Comparison of ENCODE assay signal across 20 cellular contexts in the genomic region with DNA sequence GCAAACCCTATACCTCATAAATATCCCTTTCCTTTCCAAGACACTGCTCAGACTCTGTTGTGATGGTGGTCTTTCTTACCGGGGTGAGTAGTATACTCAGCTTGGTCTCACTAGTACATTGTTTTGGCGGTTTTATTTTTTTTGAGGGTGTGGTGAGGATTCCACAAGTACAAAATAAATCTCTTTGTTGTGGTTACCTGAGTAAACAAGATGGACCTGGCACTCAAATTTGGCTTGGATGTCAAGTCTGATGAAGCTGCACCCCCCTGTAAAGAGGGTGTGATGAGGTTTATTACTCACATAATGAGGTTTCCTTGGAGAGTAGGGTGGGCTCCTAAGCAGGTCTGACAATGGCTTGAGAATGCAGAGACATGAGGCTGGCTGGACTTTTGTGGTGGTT.
DNase-seq lines count a peak whose midpoint lies in the region; ATAC-seq, FAIRE-seq and TF ChIP-seq lines count a peak whose summit lies in the region.
"Had no signal": no experiment of that assay in that cellular context is flagged by ENCODE, and none has a peak within 500 bp of the region (broad histone marks: within the 10 kb centered on the region; RNA-seq: fewer than 3 reads in every experiment).

No MANE protein-coding gene starts in this region.

- no peak overlapping the region for H3K4me3 ChIP-seq in A549
- no peak overlapping the region for H3K4me3 ChIP-seq in SJSA1
- no peak overlapping the region for H3K4me3 ChIP-seq in foreskin fibroblast (ENCODE audit: low read depth in 1 of 2, low read length in 2 of 2)
- H3K4me3 ChIP-seq: BLaER1, PC-9, SK-N-MC had no signal

- no peak for TF ChIP-seq POLR2A in A549 (IDR thresholded peaks at IDR 0.05; ENCODE audit: low read length)

- no peak for TF ChIP-seq EP300 in A549 (IDR thresholded peaks at IDR 0.05)

- H3K9me3 ChIP-seq in A549 (no peaks in the 10 kb centered on the region), SJSA1 (replicated peaks) (no peaks in the 10 kb centered on the region)
- H3K9me3 ChIP-seq: BLaER1 had no signal

- CTCF ChIA-PET in A549 (lab: Yijun Ruan, JAX): interaction anchor here (3.0 kb wide), 1 partner anchor 12 kb away, joined by 9 read pairs; no protein-coding TSS in a partner anchor

- ATAC-seq in A549 (no peak; a peak in 2 of 6 replicates), GM21529 (IDR thresholded peaks at IDR 0.05; ENCODE audit: unreplicated experiment) (no peak)
- ATAC-seq: CD8-positive, alpha-beta T cell had no signal

- DNase-seq in A549 (ENCODE audit: low read depth in 1 of 2, low spot score in 1 of 2): peak in 1 of 2 experiments; percentile 45
- peak; percentile 4 for DNase-seq in NCI-H2029 treated with DMSO at 0.1 percent for 48 hours (lab: John Stamatoyannopoulos, UW)
- peak in 1 of 2 experiments; percentile 25 for DNase-seq in SJSA1 (ENCODE audit: low read depth in 1 of 2, low spot score in 2 of 2)
- peak; percentile 32 for DNase-seq in kidney tubule cell (ENCODE audit: low spot score)
- DNase-seq in nucleus accumbens (lab: John Stamatoyannopoulos, UW): no peak
- DNase-seq in NCI-H345 treated with DMSO at 0.1 percent for 48 hours (lab: John Stamatoyannopoulos, UW; ENCODE audit: unreplicated experiment): no peak
- no peak for DNase-seq in foreskin fibroblast
- DNase-seq: Calu3; CD8-positive, alpha-beta T cell; DMS53; Kasumi-1; NCI-H187; NCI-H2171 treated with DMSO at 0.1 percent for 48 hours; NCI-H446 treated with DMSO at 0.1 percent for 48 hours; NCI-H774; PC-9 had no signal

- no peak for FAIRE-seq in A549 (lab: Jason Lieb, UNC)
- FAIRE-seq: H54 had no signal

- H3K27me3 ChIP-seq in SJSA1 (replicated peaks): no peaks in the 10 kb centered on the region; the same call in 1 of the 2 replicates
- H3K27me3 ChIP-seq: BLaER1 had no signal

- no peaks in the 10 kb centered on the region for H3K36me3 ChIP-seq in SJSA1
- H3K36me3 ChIP-seq: BLaER1 had no signal

- whole genome bisulfite sequencing in A549 (ENCODE audit: missing lambda C conversion rate): 24% methylated on average over 2 of the region's 2 CpGs

- POLR2A ChIA-PET in A549 (lab: Yijun Ruan, JAX): no interaction called here

- TF ChIP-seq RAD21 in A549 (conservative IDR thresholded peaks at IDR 0.05 in 1 of 2, IDR thresholded peaks at IDR 0.05 in 1 of 2): no peak

- H3K4me1 ChIP-seq in A549 (peaks cover 22% of the 10 kb centered on the region), SJSA1 (replicated peaks) (peaks cover 23% of the 10 kb centered on the region)
- H3K4me1 ChIP-seq: BLaER1 had no signal

- H3K4me2 ChIP-seq in A549: peak overlapping the region; percentile 35
- H3K4me2 ChIP-seq: BLaER1, PC-9 had no signal

- peak overlapping the region; percentile 72 to 83; a peak in 5 of 6 replicates for H3K27ac ChIP-seq in A549
- peak overlapping the region; percentile 69 for H3K27ac ChIP-seq in SJSA1
- H3K27ac ChIP-seq: BLaER1, PC-9, SK-N-MC had no signal

- TF ChIP-seq CTCF in A549 (IDR thresholded peaks at IDR 0.05) (no peak), foreskin fibroblast (IDR thresholded peaks at IDR 0.05; ENCODE audit: low read depth, low read length) (no peak)

TF ChIP-seq in A549, 52 proteins besides CTCF, POLR2A, EP300 and RAD21:
- TF ChIP-seq, protein P1, sequence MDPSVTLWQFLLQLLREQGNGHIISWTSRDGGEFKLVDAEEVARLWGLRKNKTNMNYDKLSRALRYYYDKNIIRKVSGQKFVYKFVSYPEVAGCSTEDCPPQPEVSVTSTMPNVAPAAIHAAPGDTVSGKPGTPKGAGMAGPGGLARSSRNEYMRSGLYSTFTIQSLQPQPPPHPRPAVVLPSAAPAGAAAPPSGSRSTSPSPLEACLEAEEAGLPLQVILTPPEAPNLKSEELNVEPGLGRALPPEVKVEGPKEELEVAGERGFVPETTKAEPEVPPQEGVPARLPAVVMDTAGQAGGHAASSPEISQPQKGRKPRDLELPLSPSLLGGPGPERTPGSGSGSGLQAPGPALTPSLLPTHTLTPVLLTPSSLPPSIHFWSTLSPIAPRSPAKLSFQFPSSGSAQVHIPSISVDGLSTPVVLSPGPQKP (IDR thresholded peaks at IDR 0.05; ENCODE audit: low read depth, low read length): no peak
- TF ChIP-seq, protein P2, sequence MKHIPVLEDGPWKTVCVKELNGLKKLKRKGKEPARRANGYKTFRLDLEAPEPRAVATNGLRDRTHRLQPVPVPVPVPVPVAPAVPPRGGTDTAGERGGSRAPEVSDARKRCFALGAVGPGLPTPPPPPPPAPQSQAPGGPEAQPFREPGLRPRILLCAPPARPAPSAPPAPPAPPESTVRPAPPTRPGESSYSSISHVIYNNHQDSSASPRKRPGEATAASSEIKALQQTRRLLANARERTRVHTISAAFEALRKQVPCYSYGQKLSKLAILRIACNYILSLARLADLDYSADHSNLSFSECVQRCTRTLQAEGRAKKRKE (CRISPR knock-in tag; IDR thresholded peaks at IDR 0.05; ENCODE audit: low read depth): no peak
- TF ChIP-seq PBX3 (IDR thresholded peaks at IDR 0.05) (no peak), FOSL2 (IDR thresholded peaks at IDR 0.05) (no peak), FOSL2 (CRISPR knock-in tag; IDR thresholded peaks at IDR 0.05) (no peak), ESRRA (IDR thresholded peaks at IDR 0.05; ENCODE audit: borderline replicate concordance, low read length) (no peak), JUN (IDR thresholded peaks at IDR 0.05) (no peak), EHF (CRISPR knock-in tag; IDR thresholded peaks at IDR 0.05) (no peak), HDAC2 (IDR thresholded peaks at IDR 0.05) (no peak)
- TF ChIP-seq, protein P3, sequence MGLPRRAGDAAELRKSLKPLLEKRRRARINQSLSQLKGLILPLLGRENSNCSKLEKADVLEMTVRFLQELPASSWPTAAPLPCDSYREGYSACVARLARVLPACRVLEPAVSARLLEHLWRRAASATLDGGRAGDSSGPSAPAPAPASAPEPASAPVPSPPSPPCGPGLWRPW (IDR thresholded peaks at IDR 0.05): no peak

Comparison
In these comparisons a context has a peak if more than half of its experiments do, and no peak if none do; other contexts are left out.
1. DNase-seq: peak in NCI-H2029 treated with DMSO at 0.1 percent for 48 hours (single experiment) and kidney tubule cell (single experiment); none in nucleus accumbens (0 of 56), NCI-H345 treated with DMSO at 0.1 percent for 48 hours (single experiment) and foreskin fibroblast (0 of 2).